ENCODE assay signal across 18 cellular contexts in genomic region chr10:72030762-72031543, GRCh38. TPM values are rescaled to one million over a fixed set of nuclear protein-coding genes. Genes with fewer than 3 reads are reported as not detected.
A peak's percentile ranks its signal among the peaks of the same experiment; 100 is the strongest.
DNase-seq lines count a peak whose midpoint lies in the region; ATAC-seq, FAIRE-seq and TF ChIP-seq lines count a peak whose summit lies in the region.
"Had no signal": no experiment of that assay in that cellular context is flagged by ENCODE, and none has a peak within 500 bp of the region (broad histone marks: within the 10 kb centered on the region; RNA-seq: fewer than 3 reads in every experiment).

No MANE protein-coding gene starts in this region.

- H3K4me1 Mint-ChIP-seq in progenitor cell of endocrine pancreas (ENCODE audit: low read depth): peaks cover 34% of the 10 kb centered on the region

- peak; percentile 86 for DNase-seq in Right ventricle myocardium inferior (ENCODE audit: missing footprints)
- DNase-seq in cardiac septum (ENCODE audit: low spot score): no peak
- DNase-seq in progenitor cell of endocrine pancreas (ENCODE audit: low spot score, unreplicated experiment): peak; percentile 26
- no peak for DNase-seq in GM12891 (ENCODE audit: insufficient read length, low spot score)
- DNase-seq in NCI-H2227 (lab: John Stamatoyannopoulos, UW; ENCODE audit: unreplicated experiment): no peak
- DNase-seq: BE2C; glutamatergic neuron; NCI-H226; NK-92 treated with Interleukin-12 subunit alpha and Interleukin-12 subunit beta, amount 100 ng/mL, for 24 hours; stimulated activated CD4-positive, alpha-beta T cell treated with anti-CD3 and anti-CD28 coated beads, Interleukin-4, amount 100 ng/mL, for 1 hour had no signal

- H3K27ac Mint-ChIP-seq in progenitor cell of endocrine pancreas: peak overlapping the region; percentile 91
- H3K27ac Mint-ChIP-seq: activated T-helper 2 cell treated with anti-CD3 and anti-CD28 coated beads, Interferon-gamma antibody, Interleukin-2, Interleukin-4, amounts not matched to agents 10 μg/mL and 5 μg/mL and 100 μg/mL, durations not matched to agents 14 hours and 24 hours and 36 hours had no signal

- 68% methylated on average over 19 of the region's 19 CpGs for WGBS in liver

- H3K9ac ChIP-seq in liver (ENCODE audit: low read depth in 1 of 2, low read length in 2 of 2): no peak overlapping the region

- H3K36me3 ChIP-seq in liver (ENCODE audit: control insufficient read depth in 4 of 4, insufficient read depth in 3 of 4, low read depth in 1 of 4, low read length in 3 of 4): no peaks in the 10 kb centered on the region
- H3K36me3 ChIP-seq: BE2C, cardiac muscle cell, HAP-1 had no signal

- no peak overlapping the region for H3K4me3 Mint-ChIP-seq in progenitor cell of endocrine pancreas (ENCODE audit: low read depth)

- TF ChIP-seq RAD21 in liver (IDR thresholded peaks at IDR 0.05): no peak

- intact Hi-C loops in Right ventricle myocardium inferior (cut with DNase I) (loop anchor here (5.0 kb wide), 1 partner anchor 34 kb away; no protein-coding TSS in a partner anchor), cardiac septum (cut with DNase I) (no loop called here)

- ATAC-seq in Right ventricle myocardium inferior: peak; percentile 93
- no peak for ATAC-seq in HG02870 (IDR thresholded peaks at IDR 0.05; ENCODE audit: unreplicated experiment)
- no peak for ATAC-seq in GM18868 (IDR thresholded peaks at IDR 0.05; ENCODE audit: unreplicated experiment)

- H3K4me3 ChIP-seq in liver (ENCODE audit: low read depth in 1 of 3, low read length in 3 of 3): no peak overlapping the region
- H3K4me3 ChIP-seq: cardiac muscle cell, HAP-1 had no signal

- H3K36me3 Mint-ChIP-seq in progenitor cell of endocrine pancreas (ENCODE audit: insufficient read depth): no peaks in the 10 kb centered on the region

- H3K27me3 ChIP-seq in liver (ENCODE audit: control insufficient read depth in 4 of 4, insufficient read depth in 4 of 4, low read length in 3 of 4): no peaks in the 10 kb centered on the region
- H3K27me3 ChIP-seq: BE2C, cardiac muscle cell had no signal

- no peaks in the 10 kb centered on the region for H3K9me3 ChIP-seq in liver (ENCODE audit: control insufficient read depth in 4 of 4, low read length in 3 of 4)
- H3K9me3 ChIP-seq: BE2C, HAP-1 had no signal

- no peak for TF ChIP-seq POLR2A in GM12891 (IDR thresholded peaks at IDR 0.05; ENCODE audit: low read depth, low read length)

- H3K27ac ChIP-seq in liver (ENCODE audit: low read depth in 1 of 2, low read length in 2 of 2): no peak overlapping the region
- H3K27ac ChIP-seq: 22Rv1, cardiac muscle cell had no signal

- no peak for FAIRE-seq in GM12891 (lab: Jason Lieb, UNC)

- no peaks in the 10 kb centered on the region for H3K9me3 Mint-ChIP-seq in progenitor cell of endocrine pancreas (ENCODE audit: low read depth)
- H3K9me3 Mint-ChIP-seq: activated T-helper 2 cell treated with anti-CD3 and anti-CD28 coated beads, Interferon-gamma antibody, Interleukin-2, Interleukin-4, amounts not matched to agents 10 μg/mL and 5 μg/mL and 100 μg/mL, durations not matched to agents 14 hours and 24 hours and 36 hours had no signal

- H3K4me1 ChIP-seq in liver (ENCODE audit: control insufficient read depth in 4 of 4, insufficient read depth in 4 of 4, low read length in 3 of 4): no peaks in the 10 kb centered on the region
- H3K4me1 ChIP-seq: BE2C, HAP-1 had no signal

- H3K27me3 Mint-ChIP-seq in progenitor cell of endocrine pancreas: no peaks in the 10 kb centered on the region

- TF ChIP-seq CTCF in liver (IDR thresholded peaks at IDR 0.05; ENCODE audit: low read depth, low read length, missing input control) (no peak), progenitor cell of endocrine pancreas (IDR thresholded peaks at IDR 0.05; ENCODE audit: unreplicated experiment) (no peak)

TF ChIP-seq in liver, 16 proteins besides CTCF, POLR2A, EP300 and RAD21:
- TF ChIP-seq, protein P1, sequence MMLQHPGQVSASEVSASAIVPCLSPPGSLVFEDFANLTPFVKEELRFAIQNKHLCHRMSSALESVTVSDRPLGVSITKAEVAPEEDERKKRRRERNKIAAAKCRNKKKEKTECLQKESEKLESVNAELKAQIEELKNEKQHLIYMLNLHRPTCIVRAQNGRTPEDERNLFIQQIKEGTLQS (IDR thresholded peaks at IDR 0.05): no peak
- TF ChIP-seq GABPA (IDR thresholded peaks at IDR 0.05 in 1 of 2, conservative IDR thresholded peaks at IDR 0.05 in 1 of 2) (no peak), HNF4A (conservative IDR thresholded peaks at IDR 0.05) (peak in 1 of 2 donors; percentile 9), SP1 (IDR thresholded peaks at IDR 0.05) (peak; percentile 68), EGR1 (IDR thresholded peaks at IDR 0.05; ENCODE audit: low read depth in 2 of 2) (no peak), MAX (IDR thresholded peaks at IDR 0.05) (no peak), TAF1 (conservative IDR thresholded peaks at IDR 0.05) (no peak), NR2F2 (IDR thresholded peaks at IDR 0.05) (no peak), RXRA (IDR thresholded peaks at IDR 0.05) (peak in 1 of 2 donors; percentile 62), FOXA1 (IDR thresholded peaks at IDR 0.05) (no peak), YY1 (IDR thresholded peaks at IDR 0.05) (no peak)

TF ChIP-seq in GM12891, 5 proteins besides CTCF, POLR2A, EP300 and RAD21:
- TF ChIP-seq PAX5 (IDR thresholded peaks at IDR 0.05; ENCODE audit: insufficient read depth, low read length, severe bottlenecking): no peak
- TF ChIP-seq SPI1 (IDR thresholded peaks at IDR 0.05; ENCODE audit: low read depth, low read length): no peak
- TF ChIP-seq POU2F2 (IDR thresholded peaks at IDR 0.05; ENCODE audit: low read depth, low read length): no peak
- TF ChIP-seq TAF1 (IDR thresholded peaks at IDR 0.05; ENCODE audit: low read depth, low read length): no peak
- TF ChIP-seq POLR2AphosphoS5 (IDR thresholded peaks at IDR 0.05; ENCODE audit: low read depth, low read length): no peak

RNA-seq across cellular contexts. Expression of gene SPOCK2, which starts 57.4 kb away (rescaled TPM):
- total RNA-seq in Right ventricle myocardium inferior: 10.4 TPM
- 7.5 TPM for total RNA-seq in cardiac septum
- 1 to 10 TPM in 1 of 2 donors, under 1 TPM in 1; 0.51 to 1.7 TPM for total RNA-seq in liver
- polyA plus RNA-seq in liver: under 1 TPM; 0.36 to 0.76 TPM
- total RNA-seq in progenitor cell of endocrine pancreas: 47.7 and 49.1 TPM in 2 replicates
- polyA plus RNA-seq in GM12891 (2012; ENCODE audit: low read depth, missing spikeins): 2.3 TPM
- total RNA-seq: M059J had no signal

Comparison
In these comparisons a context has a peak if more than half of its experiments do, and no peak if none do; other contexts are left out.
1. DNase-seq: peak in Right ventricle myocardium inferior (single experiment) and progenitor cell of endocrine pancreas (single experiment); none in cardiac septum (single experiment), GM12891 (single experiment) and NCI-H2227 (single experiment).